Comparison of ENCODE assay signal across 8 cellular contexts in the genomic region with DNA sequence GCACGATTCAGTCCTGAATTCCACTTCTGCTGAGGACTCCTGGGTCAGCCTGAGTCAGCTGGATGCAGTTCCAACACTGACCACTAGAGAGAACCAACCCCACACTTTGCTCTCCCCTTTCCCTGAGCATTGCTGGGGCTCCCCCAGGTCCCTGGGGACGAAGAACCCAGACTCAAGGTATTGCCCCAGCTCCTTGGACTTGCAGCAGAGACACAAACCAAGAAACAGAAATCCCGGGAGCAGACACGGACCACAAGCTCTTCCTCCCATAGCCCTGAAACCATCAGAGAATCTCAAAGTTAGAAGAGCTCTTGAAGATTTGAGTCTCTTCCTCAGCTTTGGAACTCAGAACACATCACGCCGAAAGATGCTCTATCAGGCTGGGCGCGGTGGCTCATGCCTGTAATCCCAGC. TPM values are rescaled to one million over a fixed set of nuclear protein-coding genes. Genes with fewer than 3 reads are reported as not detected.
DNase-seq lines count a peak whose midpoint lies in the region; ATAC-seq and TF ChIP-seq lines count a peak whose summit lies in the region.

No MANE protein-coding gene starts in this region.

- peak; percentile 97 for TF ChIP-seq CTCF in fibroblast of villous mesenchyme (IDR thresholded peaks at IDR 0.05; ENCODE audit: insufficient read depth, low read depth, low read length)

- H3K4me3 ChIP-seq in fibroblast of villous mesenchyme (ENCODE audit: low read depth, low read length): no peak overlapping the region

- ATAC-seq in HG03342 (IDR thresholded peaks at IDR 0.05; ENCODE audit: unreplicated experiment): peak; percentile 47

- DNase-seq in activated gamma-delta T cell treated with Interleukin-2 at 50 U/mL for 16 hours (peak; percentile 74), activated gamma-delta T cell (lab: John Stamatoyannopoulos, UW) (no peak), RKO (ENCODE audit: low spot score) (peak; percentile 54), activated T-helper 1 cell treated with Interleukin-2 at 50 U/mL for 16 hours (ENCODE audit: low read depth) (peak; percentile 51), fibroblast of villous mesenchyme (ENCODE audit: low read depth) (peak; percentile 53), pons (ENCODE audit: low spot score) (peak; percentile 47), ureter (ENCODE audit: low spot score) (peak; percentile 67)

RNA-seq across cellular contexts. Expression of a gene that starts 0.7 kb away (rescaled TPM):
- not detected in 2 replicates for total RNA-seq in fibroblast of villous mesenchyme
- total RNA-seq in ureter: not detected

RNA-seq across cellular contexts. Expression of a gene that starts 8.3 kb away (rescaled TPM):
- total RNA-seq in fibroblast of villous mesenchyme (not detected in 2 replicates), ureter (not detected)

RNA-seq across cellular contexts. Expression of a gene that starts 12.8 kb away (rescaled TPM):
- not detected in 2 replicates for total RNA-seq in fibroblast of villous mesenchyme
- total RNA-seq in ureter: 12.5 TPM

RNA-seq across cellular contexts. Expression of a gene that starts 22.9 kb away (rescaled TPM):
- total RNA-seq in fibroblast of villous mesenchyme: not detected in 2 replicates
- not detected for total RNA-seq in ureter

RNA-seq across cellular contexts. Expression of a gene that starts 37.6 kb away (rescaled TPM):
- total RNA-seq in fibroblast of villous mesenchyme (not detected in 2 replicates), ureter (not detected)

Comparison
In these comparisons a context has a peak if more than half of its experiments do, and no peak if none do; other contexts are left out.
1. RNA of a gene that starts 12.8 kb away (total RNA-seq): 12.5 TPM in ureter (single experiment); not detected in fibroblast of villous mesenchyme; every median in the first group is over 10 times any median in the second.